Comparison of ENCODE assay signal across 29 cellular contexts in genomic region chr3:58016710-58017109, GRCh38. TPM values are rescaled to one million over a fixed set of nuclear protein-coding genes. Genes with fewer than 3 reads are reported as not detected.
DNase-seq lines count a peak whose midpoint lies in the region; ATAC-seq, FAIRE-seq and TF ChIP-seq lines count a peak whose summit lies in the region.
"Had no signal": no experiment of that assay in that cellular context is flagged by ENCODE, and none has a peak within 500 bp of the region (broad histone marks: within the 10 kb centered on the region; RNA-seq: fewer than 3 reads in every experiment).

No MANE protein-coding gene starts in this region.

- H3K27me3 Mint-ChIP-seq in Caco-2 (ENCODE audit: insufficient read depth, unreplicated experiment) (no peaks in the 10 kb centered on the region), T-helper 17 cell (no peaks in the 10 kb centered on the region)
- H3K27me3 Mint-ChIP-seq: activated CD4-positive, alpha-beta T cell treated with anti-CD3 and anti-CD28 coated beads, Interleukin-2, amount 10 ng/mL, durations not matched to agents 7 days and 5 days; activated T-cell treated with anti-CD3 and anti-CD28 coated beads, Interleukin-2, amount 50 U/mL, for 24 hours; stimulated activated naive B cell treated with anti-CD40 and anti-IgM and Interleukin-4, amounts not matched to agents 10 μg/mL and 1 μg/mL and 100 μg/mL, for 72 hours had no signal

- H3K9me2 ChIP-seq in hepatocyte (replicated peaks; ENCODE audit: insufficient read depth), result no peaks in the 10 kb centered on the region

- H3K27ac ChIP-seq in hepatocyte, result peak overlapping the region; percentile 33
- no peak overlapping the region for H3K27ac ChIP-seq in small intestine (ENCODE audit: low read depth in 1 of 2, low read length in 1 of 2)
- H3K27ac ChIP-seq: lower lobe of right lung, SJSA1 had no signal

- peaks cover 100% of the 10 kb centered on the region for H3K79me2 ChIP-seq in hepatocyte

- H3K27me3 ChIP-seq in Caco-2 (replicated peaks; ENCODE audit: control insufficient read depth, insufficient read depth, low read length), result no peaks in the 10 kb centered on the region
- H3K27me3 ChIP-seq in hepatocyte, result no peaks in the 10 kb centered on the region
- H3K27me3 ChIP-seq in small intestine (ENCODE audit: control insufficient read depth in 2 of 2, insufficient read depth in 2 of 2, low read length in 2 of 2), result no peaks in the 10 kb centered on the region
- H3K27me3 ChIP-seq: BE2C, heart right ventricle, SJSA1 had no signal

- POLR2A ChIA-PET in Caco-2 (lab: Charles Lee), result no interaction called here

- no peak for DNase-seq in Caco-2
- no peak for DNase-seq in T-helper 17 cell
- DNase-seq in hepatocyte (ENCODE audit: low spot score), result no peak
- peak; percentile 54 for DNase-seq in small intestine
- DNase-seq in DMS153 (lab: John Stamatoyannopoulos, UW), result no peak
- no peak for DNase-seq in NCI-H1105 treated with DMSO at 0.1 percent for 48 hours (lab: John Stamatoyannopoulos, UW)
- DNase-seq in glomerular visceral epithelial cell (ENCODE audit: extremely low spot score), result no peak
- DNase-seq in NCI-H226, result no peak
- DNase-seq: activated CD4-positive, alpha-beta T cell treated with anti-CD3 and anti-CD28 coated beads, Interleukin-2, amount 10 ng/mL, durations not matched to agents 7 days and 5 days; activated gamma-delta T cell; activated T-cell treated with anti-CD3 and anti-CD28 coated beads, Interleukin-2, amount 50 U/mL, for 24 hours; BE2C; cortex of kidney; DMS53; effector memory CD4-positive, alpha-beta T cell; erythroblast; H9; heart right ventricle; Kasumi-1; lower lobe of right lung; natural killer cell; NCI-H1436; NCI-H2081; NCI-H82; occipital lobe; stimulated activated naive B cell treated with anti-CD40 and anti-IgM and Interleukin-4, amounts not matched to agents 10 μg/mL and 1 μg/mL and 100 μg/mL, for 72 hours had no signal

- peak overlapping the region; percentile 27 for H3K4me3 Mint-ChIP-seq in Caco-2 (ENCODE audit: unreplicated experiment)
- no peak overlapping the region for H3K4me3 Mint-ChIP-seq in T-helper 17 cell
- H3K4me3 Mint-ChIP-seq: activated CD4-positive, alpha-beta T cell treated with anti-CD3 and anti-CD28 coated beads, Interleukin-2, amount 10 ng/mL, durations not matched to agents 7 days and 5 days; activated T-cell treated with anti-CD3 and anti-CD28 coated beads, Interleukin-2, amount 50 U/mL, for 24 hours; H9; natural killer cell; stimulated activated naive B cell treated with anti-CD40 and anti-IgM and Interleukin-4, amounts not matched to agents 10 μg/mL and 1 μg/mL and 100 μg/mL, for 72 hours had no signal

- CTCF ChIA-PET in Caco-2 (lab: Charles Lee), result interaction anchor here (0.6 kb wide), 1 partner anchor 12 kb away, joined by 4 read pairs; no protein-coding TSS in a partner anchor

- H3K4me1 Mint-ChIP-seq in Caco-2 (ENCODE audit: low read depth, unreplicated experiment), result peaks cover 49% of the 10 kb centered on the region
- peaks cover 34% of the 10 kb centered on the region for H3K4me1 Mint-ChIP-seq in T-helper 17 cell

- no peak for ATAC-seq in T-helper 17 cell
- ATAC-seq: heart right ventricle; lower lobe of right lung; natural killer cell; stimulated activated naive B cell treated with anti-CD40 and anti-IgM and Interleukin-4, amounts not matched to agents 10 μg/mL and 1 μg/mL and 100 μg/mL, for 72 hours had no signal

- 23% methylated on average over 1 of the region's 1 CpG for WGBS in hepatocyte (ENCODE audit: low lambda C conversion rate, missing lambda C conversion rate)
- WGBS in small intestine, 3 donors, result 18 to 42% (median 20%) methylated on average over 1 of the region's 1 CpG

- FAIRE-seq in small intestine (lab: Jason Lieb, UNC), result no peak
- FAIRE-seq: astrocyte, urothelium cell line had no signal

- no peaks in the 10 kb centered on the region for H3K9me3 ChIP-seq in Caco-2
- H3K9me3 ChIP-seq in T-helper 17 cell (ENCODE audit: control insufficient read depth, low read length, poor library complexity, severe bottlenecking), result no peaks in the 10 kb centered on the region
- no peaks in the 10 kb centered on the region for H3K9me3 ChIP-seq in hepatocyte (ENCODE audit: low read depth)
- H3K9me3 ChIP-seq in small intestine (ENCODE audit: control insufficient read depth, low read depth), result no peaks in the 10 kb centered on the region
- H3K9me3 ChIP-seq: BE2C, heart right ventricle, lower lobe of right lung, SJSA1 had no signal

- no TSS peak for BruUV-seq in Caco-2 (replicated peaks; lab: Mats Ljungman, UMichigan)

- peaks cover 87% of the 10 kb centered on the region for H3K4me1 ChIP-seq in Caco-2
- peaks cover 96% of the 10 kb centered on the region for H3K4me1 ChIP-seq in hepatocyte (ENCODE audit: insufficient read depth)
- peaks cover 10 to 20% of the 10 kb centered on the region in 2 donors for H3K4me1 ChIP-seq in small intestine (ENCODE audit: control insufficient read depth in 2 of 2, insufficient read depth in 1 of 2, low read depth in 1 of 2, low read length in 1 of 2)

- H3K4me2 ChIP-seq in hepatocyte, result peak overlapping the region; percentile 7

- H2AFZ ChIP-seq in hepatocyte, result no peak overlapping the region

- H3K4me3 ChIP-seq in Caco-2 (ENCODE audit: low read depth, low read length) (no peak overlapping the region), hepatocyte (no peak overlapping the region), small intestine (ENCODE audit: low read depth in 1 of 2, low read length in 2 of 2) (no peak overlapping the region)
- H3K4me3 ChIP-seq: heart right ventricle, lower lobe of right lung, SJSA1 had no signal

- intact Hi-C loops in Caco-2 (cut with micrococcal nuclease; ENCODE audit: unreplicated experiment), result no loop called here

- H3K36me3 ChIP-seq in Caco-2 (ENCODE audit: control insufficient read depth, insufficient read depth, low read length) (no peaks in the 10 kb centered on the region; the same call in 1 of the 2 replicates), hepatocyte (replicated peaks; ENCODE audit: insufficient read depth, low read depth) (no peaks in the 10 kb centered on the region), small intestine (ENCODE audit: control insufficient read depth in 2 of 2, insufficient read depth in 2 of 2, low read length in 2 of 2) (no peaks in the 10 kb centered on the region)
- H3K36me3 ChIP-seq: BE2C, heart right ventricle, lower lobe of right lung had no signal

- H3K36me3 Mint-ChIP-seq in Caco-2 (ENCODE audit: insufficient read depth, unreplicated experiment) (peaks cover 75% of the 10 kb centered on the region), T-helper 17 cell (ENCODE audit: low read depth) (no peaks in the 10 kb centered on the region)
- H3K36me3 Mint-ChIP-seq: natural killer cell; stimulated activated naive B cell treated with anti-CD40 and anti-IgM and Interleukin-4, amounts not matched to agents 10 μg/mL and 1 μg/mL and 100 μg/mL, for 72 hours had no signal

- no peaks in the 10 kb centered on the region for H3K9me3 Mint-ChIP-seq in Caco-2 (ENCODE audit: unreplicated experiment)
- H3K9me3 Mint-ChIP-seq: activated CD4-positive, alpha-beta T cell treated with anti-CD3 and anti-CD28 coated beads, Interleukin-2, amount 10 ng/mL, durations not matched to agents 7 days and 5 days; activated T-cell treated with anti-CD3 and anti-CD28 coated beads, Interleukin-2, amount 50 U/mL, for 24 hours; H9; natural killer cell; stimulated activated naive B cell treated with anti-CD40 and anti-IgM and Interleukin-4, amounts not matched to agents 10 μg/mL and 1 μg/mL and 100 μg/mL, for 72 hours had no signal

- TF ChIP-seq CTCF in Caco-2 (IDR thresholded peaks at IDR 0.05; ENCODE audit: insufficient read depth in 1 of 2, low read depth in 1 of 2, low read length in 1 of 2, severe bottlenecking in 1 of 2, unreplicated experiment in 1 of 2) (no peak), hepatocyte (IDR thresholded peaks at IDR 0.05; ENCODE audit: poor library complexity) (no peak)

- H4K20me1 ChIP-seq in hepatocyte (ENCODE audit: insufficient read depth, poor library complexity, severe bottlenecking), result peaks cover 74% of the 10 kb centered on the region

- H3K27ac Mint-ChIP-seq in Caco-2 (ENCODE audit: unreplicated experiment) (no peak overlapping the region), T-helper 17 cell (peak overlapping the region; percentile 8)
- H3K27ac Mint-ChIP-seq: activated CD4-positive, alpha-beta T cell treated with anti-CD3 and anti-CD28 coated beads, Interleukin-2, amount 10 ng/mL, durations not matched to agents 7 days and 5 days; activated T-cell treated with anti-CD3 and anti-CD28 coated beads, Interleukin-2, amount 50 U/mL, for 24 hours; natural killer cell; stimulated activated naive B cell treated with anti-CD40 and anti-IgM and Interleukin-4, amounts not matched to agents 10 μg/mL and 1 μg/mL and 100 μg/mL, for 72 hours had no signal

RNA-seq across cellular contexts. Expression of gene FLNB, which starts 8.5 kb away (rescaled TPM):
- total RNA-seq in Caco-2 (2022) (315 and 331 TPM in 2 replicates), T-helper 17 cell (10 to 100 TPM; 41.1 to 42.5 TPM), hepatocyte (136 and 172 TPM in 2 replicates)
- polyA plus RNA-seq in hepatocyte (69.4 and 74.2 TPM in 2 replicates), small intestine (100 to 1,000 TPM; 137 to 335 (median 268) TPM)
